ENCODE assay signal across 1 cellular context in the genomic region with DNA sequence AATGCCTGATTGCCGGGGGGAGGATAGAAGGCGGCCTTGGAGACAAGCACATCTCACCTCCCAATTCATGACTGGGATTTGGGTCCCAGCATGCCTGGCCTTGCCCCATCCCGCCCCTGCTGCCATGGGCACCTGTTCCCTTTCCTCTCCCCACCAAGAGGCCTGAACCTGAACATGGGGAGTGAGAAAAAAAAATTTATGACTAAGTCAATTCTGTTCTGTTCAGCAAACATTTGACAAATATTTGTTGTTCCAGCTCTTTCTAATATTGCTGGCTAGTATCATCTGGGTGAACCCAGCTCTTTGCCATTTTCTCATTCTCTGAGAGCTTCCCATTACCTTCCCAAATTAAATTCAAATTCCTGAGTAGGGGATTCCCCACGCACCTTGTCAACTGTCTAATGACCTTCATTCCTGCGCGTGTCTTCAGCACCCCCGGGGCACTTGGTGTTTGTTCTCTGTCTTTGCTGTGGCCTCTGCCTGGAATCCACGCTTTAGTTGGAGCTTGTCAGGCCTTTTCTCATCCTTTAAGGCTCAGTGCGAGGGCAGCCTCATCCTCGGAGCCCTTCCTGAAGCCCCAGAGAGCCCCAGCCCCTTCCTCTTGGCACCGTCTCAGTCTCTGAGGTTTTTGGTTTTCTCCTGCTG.
TF ChIP-seq lines count a peak whose summit lies in the region.

No MANE protein-coding gene starts in this region.

TF ChIP-seq in GM23338, 12 proteins besides CTCF, POLR2A, EP300 and RAD21:
- TF ChIP-seq, protein P1, sequence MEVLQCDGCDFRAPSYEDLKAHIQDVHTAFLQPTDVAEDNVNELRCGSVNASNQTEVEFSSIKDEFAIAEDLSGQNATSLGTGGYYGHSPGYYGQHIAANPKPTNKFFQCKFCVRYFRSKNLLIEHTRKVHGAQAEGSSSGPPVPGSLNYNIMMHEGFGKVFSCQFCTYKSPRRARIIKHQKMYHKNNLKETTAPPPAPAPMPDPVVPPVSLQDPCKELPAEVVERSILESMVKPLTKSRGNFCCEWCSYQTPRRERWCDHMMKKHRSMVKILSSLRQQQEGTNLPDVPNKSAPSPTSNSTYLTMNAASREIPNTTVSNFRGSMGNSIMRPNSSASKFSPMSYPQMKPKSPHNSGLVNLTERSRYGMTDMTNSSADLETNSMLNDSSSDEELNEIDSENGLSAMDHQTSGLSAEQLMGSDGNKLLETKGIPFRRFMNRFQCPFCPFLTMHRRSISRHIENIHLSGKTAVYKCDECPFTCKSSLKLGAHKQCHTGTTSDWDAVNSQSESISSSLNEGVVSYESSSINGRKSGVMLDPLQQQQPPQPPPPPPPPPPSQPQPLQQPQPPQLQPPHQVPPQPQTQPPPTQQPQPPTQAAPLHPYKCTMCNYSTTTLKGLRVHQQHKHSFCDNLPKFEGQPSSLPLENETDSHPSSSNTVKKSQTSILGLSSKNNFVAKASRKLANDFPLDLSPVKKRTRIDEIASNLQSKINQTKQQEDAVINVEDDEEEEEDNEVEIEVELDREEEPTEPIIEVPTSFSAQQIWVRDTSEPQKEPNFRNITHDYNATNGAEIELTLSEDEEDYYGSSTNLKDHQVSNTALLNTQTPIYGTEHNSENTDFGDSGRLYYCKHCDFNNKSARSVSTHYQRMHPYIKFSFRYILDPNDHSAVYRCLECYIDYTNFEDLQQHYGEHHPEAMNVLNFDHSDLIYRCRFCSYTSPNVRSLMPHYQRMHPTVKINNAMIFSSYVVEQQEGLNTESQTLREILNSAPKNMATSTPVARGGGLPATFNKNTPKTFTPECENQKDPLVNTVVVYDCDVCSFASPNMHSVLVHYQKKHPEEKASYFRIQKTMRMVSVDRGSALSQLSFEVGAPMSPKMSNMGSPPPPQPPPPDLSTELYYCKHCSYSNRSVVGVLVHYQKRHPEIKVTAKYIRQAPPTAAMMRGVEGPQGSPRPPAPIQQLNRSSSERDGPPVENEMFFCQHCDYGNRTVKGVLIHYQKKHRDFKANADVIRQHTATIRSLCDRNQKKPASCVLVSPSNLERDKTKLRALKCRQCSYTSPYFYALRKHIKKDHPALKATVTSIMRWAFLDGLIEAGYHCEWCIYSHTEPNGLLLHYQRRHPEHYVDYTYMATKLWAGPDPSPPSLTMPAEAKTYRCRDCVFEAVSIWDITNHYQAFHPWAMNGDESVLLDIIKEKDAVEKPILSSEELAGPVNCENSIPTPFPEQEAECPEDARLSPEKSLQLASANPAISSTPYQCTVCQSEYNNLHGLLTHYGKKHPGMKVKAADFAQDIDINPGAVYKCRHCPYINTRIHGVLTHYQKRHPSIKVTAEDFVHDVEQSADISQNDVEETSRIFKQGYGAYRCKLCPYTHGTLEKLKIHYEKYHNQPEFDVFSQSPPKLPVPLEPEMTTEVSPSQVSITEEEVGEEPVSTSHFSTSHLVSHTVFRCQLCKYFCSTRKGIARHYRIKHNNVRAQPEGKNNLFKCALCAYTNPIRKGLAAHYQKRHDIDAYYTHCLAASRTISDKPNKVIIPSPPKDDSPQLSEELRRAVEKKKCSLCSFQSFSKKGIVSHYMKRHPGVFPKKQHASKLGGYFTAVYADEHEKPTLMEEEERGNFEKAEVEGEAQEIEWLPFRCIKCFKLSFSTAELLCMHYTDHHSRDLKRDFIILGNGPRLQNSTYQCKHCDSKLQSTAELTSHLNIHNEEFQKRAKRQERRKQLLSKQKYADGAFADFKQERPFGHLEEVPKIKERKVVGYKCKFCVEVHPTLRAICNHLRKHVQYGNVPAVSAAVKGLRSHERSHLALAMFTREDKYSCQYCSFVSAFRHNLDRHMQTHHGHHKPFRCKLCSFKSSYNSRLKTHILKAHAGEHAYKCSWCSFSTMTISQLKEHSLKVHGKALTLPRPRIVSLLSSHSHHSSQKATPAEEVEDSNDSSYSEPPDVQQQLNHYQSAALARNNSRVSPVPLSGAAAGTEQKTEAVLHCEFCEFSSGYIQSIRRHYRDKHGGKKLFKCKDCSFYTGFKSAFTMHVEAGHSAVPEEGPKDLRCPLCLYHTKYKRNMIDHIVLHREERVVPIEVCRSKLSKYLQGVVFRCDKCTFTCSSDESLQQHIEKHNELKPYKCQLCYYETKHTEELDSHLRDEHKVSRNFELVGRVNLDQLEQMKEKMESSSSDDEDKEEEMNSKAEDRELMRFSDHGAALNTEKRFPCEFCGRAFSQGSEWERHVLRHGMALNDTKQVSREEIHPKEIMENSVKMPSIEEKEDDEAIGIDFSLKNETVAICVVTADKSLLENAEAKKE (CRISPR knock-in tag; IDR thresholded peaks at IDR 0.05): no peak
- TF ChIP-seq ZNF114 (CRISPR knock-in tag; IDR thresholded peaks at IDR 0.05) (no peak), ZNF331 (CRISPR knock-in tag; IDR thresholded peaks at IDR 0.05; ENCODE audit: low read depth) (no peak), STAT1 (IDR thresholded peaks at IDR 0.05; ENCODE audit: unreplicated experiment) (no peak)
- TF ChIP-seq, protein P2, sequence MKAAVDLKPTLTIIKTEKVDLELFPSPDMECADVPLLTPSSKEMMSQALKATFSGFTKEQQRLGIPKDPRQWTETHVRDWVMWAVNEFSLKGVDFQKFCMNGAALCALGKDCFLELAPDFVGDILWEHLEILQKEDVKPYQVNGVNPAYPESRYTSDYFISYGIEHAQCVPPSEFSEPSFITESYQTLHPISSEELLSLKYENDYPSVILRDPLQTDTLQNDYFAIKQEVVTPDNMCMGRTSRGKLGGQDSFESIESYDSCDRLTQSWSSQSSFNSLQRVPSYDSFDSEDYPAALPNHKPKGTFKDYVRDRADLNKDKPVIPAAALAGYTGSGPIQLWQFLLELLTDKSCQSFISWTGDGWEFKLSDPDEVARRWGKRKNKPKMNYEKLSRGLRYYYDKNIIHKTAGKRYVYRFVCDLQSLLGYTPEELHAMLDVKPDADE (IDR thresholded peaks at IDR 0.05): no peak
